Comparison of ENCODE assay signal across 1 cellular context in genomic region chr9:96450613-96451544, GRCh38.
TF ChIP-seq lines count a peak whose summit lies in the region.

No MANE protein-coding gene starts in this region.

TF ChIP-seq in endothelial cell of umbilical vein, 7 proteins besides CTCF, POLR2A, EP300 and RAD21 (continued from another document):
- TF ChIP-seq EZH2 (IDR thresholded peaks at IDR 0.05; ENCODE audit: borderline replicate concordance, low read depth, low read length, severe bottlenecking) (no peak), FOS (IDR thresholded peaks at IDR 0.05; ENCODE audit: borderline replicate concordance, insufficient read depth, low read length) (no peak)
TF ChIP-seq in endothelial cell of umbilical vein: peak in this region for 0.
